Comparison of ENCODE assay signal across 10 cellular contexts in the genomic region with DNA sequence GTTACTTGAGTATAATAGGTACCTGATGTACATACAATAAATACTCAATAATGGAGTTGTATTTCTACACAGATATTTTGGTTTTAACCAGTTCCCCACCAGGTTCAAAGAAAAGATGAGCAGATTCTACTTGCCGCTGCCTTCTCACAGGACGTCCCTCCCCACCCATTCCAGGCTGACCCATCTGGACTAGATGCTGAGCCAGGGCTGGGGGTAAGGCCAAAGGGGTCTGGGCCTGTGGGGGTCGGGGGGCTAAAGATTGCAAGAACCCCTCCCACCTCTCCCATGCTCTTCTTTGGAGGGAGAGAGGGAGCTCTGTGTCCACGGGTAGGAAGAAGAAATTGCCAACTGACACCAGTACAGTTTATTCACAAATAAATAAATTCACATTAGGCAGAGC. TPM values are rescaled to one million over a fixed set of nuclear protein-coding genes. Genes with fewer than 3 reads are reported as not detected.
A peak's percentile ranks its signal among the peaks of the same experiment; 100 is the strongest.
DNase-seq lines count a peak whose midpoint lies in the region; ATAC-seq and TF ChIP-seq lines count a peak whose summit lies in the region.
"Had no signal": no experiment of that assay in that cellular context is flagged by ENCODE, and none has a peak within 500 bp of the region (broad histone marks: within the 10 kb centered on the region; RNA-seq: fewer than 3 reads in every experiment).

No MANE protein-coding gene starts in this region.

- in situ Hi-C loops in HAP-1 (cut with MboI; ENCODE audit: low sequenced_read_pairs): no loop called here

- H3K36me3 ChIP-seq in HAP-1 (replicated peaks): no peaks in the 10 kb centered on the region
- H3K36me3 ChIP-seq in ascending aorta: no peaks in the 10 kb centered on the region

- H3K27me3 ChIP-seq in HAP-1 (ENCODE audit: low read depth): no peaks in the 10 kb centered on the region
- H3K27me3 ChIP-seq in ascending aorta: no peaks in the 10 kb centered on the region

- peak overlapping the region; percentile 90; the same call in 1 of the 2 replicates for H3K27ac ChIP-seq in 22Rv1
- H3K27ac ChIP-seq in ascending aorta: no peak overlapping the region

- H3K27me3 Mint-ChIP-seq in naive B cell: peaks cover 3 to 24% (median 7%) of the 10 kb centered on the region in 3 donors

- H3K9me3 ChIP-seq in HAP-1 (no peaks in the 10 kb centered on the region), ascending aorta (no peaks in the 10 kb centered on the region)

- peak overlapping the region in 7 of 8 donors; percentile 73 to 87 (median 80) for H3K4me3 Mint-ChIP-seq in naive B cell

- peaks cover 29% of the 10 kb centered on the region for H3K4me1 ChIP-seq in HAP-1
- peaks cover 6 to 16% of the 10 kb centered on the region in 2 donors for H3K4me1 ChIP-seq in ascending aorta

- peak overlapping the region in 1 of 6 donors; percentile 44 for H3K27ac Mint-ChIP-seq in naive B cell

- TF ChIP-seq POLR2A in erythroblast (IDR thresholded peaks at IDR 0.05; ENCODE audit: low read length): no peak

- no peak for ATAC-seq in naive B cell (ENCODE audit: low read depth in 2 of 2)

- TF ChIP-seq CTCF in 22Rv1 (IDR thresholded peaks at IDR 0.05) (no peak), ascending aorta (IDR thresholded peaks at IDR 0.05) (no peak)

- peaks cover 0 to 8% (median 6%) of the 10 kb centered on the region in 3 donors for H3K4me1 Mint-ChIP-seq in naive B cell

- H3K9me3 Mint-ChIP-seq in naive B cell: no peaks in the 10 kb centered on the region

- no peaks in the 10 kb centered on the region for H3K36me3 Mint-ChIP-seq in naive B cell

- DNase-seq in HAP-1 (ENCODE audit: low spot score in 2 of 2) (no peak), ascending aorta (ENCODE audit: low spot score in 2 of 2) (no peak), naive B cell (no peak), erythroblast (lab: John Stamatoyannopoulos, UW) (no peak), DMS 273 treated with DMSO at 0.1 percent for 48 hours (lab: John Stamatoyannopoulos, UW) (no peak), HuH-7.5 (ENCODE audit: low spot score) (no peak)
- DNase-seq in stimulated activated CD4-positive, alpha-beta T cell treated with anti-CD3 and anti-CD28 coated beads, Interleukin-4, amount 100 ng/mL, for 1 hour: no peak
- DNase-seq: NCI-H226 had no signal

- intact Hi-C loops in ascending aorta (cut with DNase I): no loop called here

- H3K4me3 ChIP-seq in HAP-1 (peak overlapping the region; percentile 36), ascending aorta (peak overlapping the region; percentile 77 to 78)

RNA-seq across cellular contexts. Expression of a gene that starts 1.5 kb away (rescaled TPM):
- total RNA-seq in ascending aorta: 0.85 TPM
- polyA plus RNA-seq in naive B cell (ENCODE audit: low read depth in 6 of 6): under 1 TPM in 4 of 6 donors, not detected in 2; 0.28 to 0.71 (median 0.50) TPM

RNA-seq across cellular contexts. Expression of a gene that starts 26.6 kb away (rescaled TPM):
- not detected for total RNA-seq in ascending aorta
- not detected for polyA plus RNA-seq in naive B cell (ENCODE audit: low read depth in 6 of 6)

RNA-seq across cellular contexts. Expression of a gene that starts 58.9 kb away (rescaled TPM):
- not detected for total RNA-seq in ascending aorta
- polyA plus RNA-seq in naive B cell (ENCODE audit: low read depth in 6 of 6): not detected
- total RNA-seq: SK-MEL-5 had no signal

RNA-seq across cellular contexts. Expression of a gene that starts 59.0 kb away (rescaled TPM):
- total RNA-seq in ascending aorta: 34.2 TPM
- polyA plus RNA-seq in naive B cell (ENCODE audit: low read depth in 6 of 6): 1 to 10 TPM in 4 of 6 donors, under 1 TPM in 1, not detected in 1; 0.98 to 3.5 (median 1.7) TPM
